Comparison of ENCODE assay signal across 7 cellular contexts in genomic region chrX:134761788-134762187, GRCh38. TPM values are rescaled to one million over a fixed set of nuclear protein-coding genes. Genes with fewer than 3 reads are reported as not detected.
DNase-seq lines count a peak whose midpoint lies in the region; ATAC-seq, FAIRE-seq and TF ChIP-seq lines count a peak whose summit lies in the region.

No MANE protein-coding gene starts in this region.

- peak; percentile 64 for ATAC-seq in SK-N-SH treated with all-trans-retinoic acid at 6 μM for 48 hours
- ATAC-seq in GM18867 (IDR thresholded peaks at IDR 0.05; ENCODE audit: unreplicated experiment): no peak
- no peak for ATAC-seq in GM21423 (IDR thresholded peaks at IDR 0.05; ENCODE audit: unreplicated experiment)

- no peaks in the 10 kb centered on the region for H3K36me3 ChIP-seq in kidney epithelial cell (ENCODE audit: control insufficient read depth, insufficient read depth, low read length)

- H3K4me3 ChIP-seq in kidney epithelial cell (ENCODE audit: low read depth, low read length): no peak overlapping the region

- no peak for TF ChIP-seq POLR2A in H54 (IDR thresholded peaks at IDR 0.05; ENCODE audit: low read depth, low read length)

- peak; percentile 26 for DNase-seq in EL
- no peak for DNase-seq in H54 (ENCODE audit: insufficient read length, low spot score)
- DNase-seq in kidney epithelial cell (ENCODE audit: low read depth): no peak
- no peak for DNase-seq in COLO829 (ENCODE audit: low spot score)

- peak; percentile 57 for FAIRE-seq in H54 (lab: Jason Lieb, UNC)

- peak; percentile 36 for TF ChIP-seq CTCF in kidney epithelial cell (IDR thresholded peaks at IDR 0.05; ENCODE audit: insufficient read depth, low read length, poor library complexity, severe bottlenecking)

- H3K27me3 ChIP-seq in kidney epithelial cell (ENCODE audit: control insufficient read depth, insufficient read depth, low read length): no peaks in the 10 kb centered on the region

TF ChIP-seq in SK-N-SH treated with all-trans-retinoic acid at 6 μM for 48 hours, 23 proteins besides CTCF, POLR2A, EP300 and RAD21:
- TF ChIP-seq ZNF8 (CRISPR knock-in tag; IDR thresholded peaks at IDR 0.05): no peak
- no peak for TF ChIP-seq ZC3H10 (CRISPR knock-in tag; IDR thresholded peaks at IDR 0.05)
- no peak for TF ChIP-seq RARB (CRISPR knock-in tag; IDR thresholded peaks at IDR 0.05)
- no peak for TF ChIP-seq OSR1 (CRISPR knock-in tag; IDR thresholded peaks at IDR 0.05)
- TF ChIP-seq TOX (CRISPR knock-in tag; IDR thresholded peaks at IDR 0.05; ENCODE audit: borderline replicate concordance): no peak
- no peak for TF ChIP-seq CREB5 (CRISPR knock-in tag; IDR thresholded peaks at IDR 0.05; ENCODE audit: low read depth)
- TF ChIP-seq, protein P1, sequence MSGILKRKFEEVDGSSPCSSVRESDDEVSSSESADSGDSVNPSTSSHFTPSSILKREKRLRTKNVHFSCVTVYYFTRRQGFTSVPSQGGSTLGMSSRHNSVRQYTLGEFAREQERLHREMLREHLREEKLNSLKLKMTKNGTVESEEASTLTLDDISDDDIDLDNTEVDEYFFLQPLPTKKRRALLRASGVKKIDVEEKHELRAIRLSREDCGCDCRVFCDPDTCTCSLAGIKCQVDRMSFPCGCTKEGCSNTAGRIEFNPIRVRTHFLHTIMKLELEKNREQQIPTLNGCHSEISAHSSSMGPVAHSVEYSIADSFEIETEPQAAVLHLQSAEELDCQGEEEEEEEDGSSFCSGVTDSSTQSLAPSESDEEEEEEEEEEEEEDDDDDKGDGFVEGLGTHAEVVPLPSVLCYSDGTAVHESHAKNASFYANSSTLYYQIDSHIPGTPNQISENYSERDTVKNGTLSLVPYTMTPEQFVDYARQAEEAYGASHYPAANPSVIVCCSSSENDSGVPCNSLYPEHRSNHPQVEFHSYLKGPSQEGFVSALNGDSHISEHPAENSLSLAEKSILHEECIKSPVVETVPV (CRISPR knock-in tag; IDR thresholded peaks at IDR 0.05): no peak
- no peak for TF ChIP-seq GLIS3 (CRISPR knock-in tag; IDR thresholded peaks at IDR 0.05)
- TF ChIP-seq, protein P2, sequence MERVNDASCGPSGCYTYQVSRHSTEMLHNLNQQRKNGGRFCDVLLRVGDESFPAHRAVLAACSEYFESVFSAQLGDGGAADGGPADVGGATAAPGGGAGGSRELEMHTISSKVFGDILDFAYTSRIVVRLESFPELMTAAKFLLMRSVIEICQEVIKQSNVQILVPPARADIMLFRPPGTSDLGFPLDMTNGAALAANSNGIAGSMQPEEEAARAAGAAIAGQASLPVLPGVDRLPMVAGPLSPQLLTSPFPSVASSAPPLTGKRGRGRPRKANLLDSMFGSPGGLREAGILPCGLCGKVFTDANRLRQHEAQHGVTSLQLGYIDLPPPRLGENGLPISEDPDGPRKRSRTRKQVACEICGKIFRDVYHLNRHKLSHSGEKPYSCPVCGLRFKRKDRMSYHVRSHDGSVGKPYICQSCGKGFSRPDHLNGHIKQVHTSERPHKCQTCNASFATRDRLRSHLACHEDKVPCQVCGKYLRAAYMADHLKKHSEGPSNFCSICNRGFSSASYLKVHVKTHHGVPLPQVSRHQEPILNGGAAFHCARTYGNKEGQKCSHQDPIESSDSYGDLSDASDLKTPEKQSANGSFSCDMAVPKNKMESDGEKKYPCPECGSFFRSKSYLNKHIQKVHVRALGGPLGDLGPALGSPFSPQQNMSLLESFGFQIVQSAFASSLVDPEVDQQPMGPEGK (CRISPR knock-in tag; IDR thresholded peaks at IDR 0.05; ENCODE audit: borderline replicate concordance): no peak
- TF ChIP-seq ISL1 (CRISPR knock-in tag; IDR thresholded peaks at IDR 0.05): no peak
- TF ChIP-seq ARNTL (CRISPR knock-in tag; IDR thresholded peaks at IDR 0.05; ENCODE audit: borderline replicate concordance, low read depth): no peak
- TF ChIP-seq SNAI2 (CRISPR knock-in tag; IDR thresholded peaks at IDR 0.05): no peak
- no peak for TF ChIP-seq ZFP3 (CRISPR knock-in tag; IDR thresholded peaks at IDR 0.05)
- TF ChIP-seq PPARA (CRISPR knock-in tag; IDR thresholded peaks at IDR 0.05; ENCODE audit: borderline replicate concordance): no peak
- TF ChIP-seq ZNF565 (CRISPR knock-in tag; conservative IDR thresholded peaks at IDR 0.05; ENCODE audit: low read depth): no peak
- no peak for TF ChIP-seq ESRRG (CRISPR knock-in tag; IDR thresholded peaks at IDR 0.05)
- no peak for TF ChIP-seq BACH2 (CRISPR knock-in tag; IDR thresholded peaks at IDR 0.05; ENCODE audit: borderline replicate concordance)
- TF ChIP-seq CSDC2 (CRISPR knock-in tag; IDR thresholded peaks at IDR 0.05): no peak
- TF ChIP-seq POU6F1 (CRISPR knock-in tag; IDR thresholded peaks at IDR 0.05; ENCODE audit: borderline replicate concordance, low read depth): no peak

RNA-seq across cellular contexts. Expression of gene PABIR2, which starts 35.2 kb away (rescaled TPM):
- 7.9 and 12.9 TPM in 2 replicates for total RNA-seq in kidney epithelial cell
